Comparison of ENCODE assay signal across 10 cellular contexts in the genomic region with DNA sequence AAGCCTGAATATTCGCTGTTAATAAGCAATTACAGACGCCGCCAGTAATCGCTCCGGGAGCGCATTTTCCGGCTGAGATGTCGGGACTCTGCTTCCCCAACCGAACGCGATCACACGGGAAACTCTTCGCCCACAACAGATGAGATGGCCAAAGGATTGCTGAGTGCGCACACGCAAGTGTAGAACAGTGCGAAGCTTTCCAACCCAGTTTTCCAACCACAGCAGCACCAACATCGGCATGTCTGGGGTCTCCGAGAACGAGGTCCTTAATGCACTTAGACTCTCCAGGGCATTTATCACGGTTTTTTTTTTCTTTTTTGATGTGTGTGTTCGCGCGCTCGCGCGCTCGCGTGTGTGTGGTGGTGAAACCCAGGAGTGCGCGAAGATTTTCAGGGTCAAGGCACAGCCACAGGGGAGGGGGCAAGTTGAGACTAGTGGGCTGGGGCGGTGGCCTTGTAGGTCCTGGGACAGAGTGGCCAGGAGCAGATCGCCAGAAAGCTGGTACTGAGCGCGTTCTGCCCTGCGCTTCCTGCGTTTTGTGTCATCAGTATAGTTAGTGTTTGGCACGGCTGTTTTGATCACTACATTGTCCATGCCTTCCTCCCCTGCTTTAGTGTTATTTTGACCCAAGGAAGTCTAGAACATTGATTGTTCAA. TPM values are rescaled to one million over a fixed set of nuclear protein-coding genes. Genes with fewer than 3 reads are reported as not detected.
DNase-seq lines count a peak whose midpoint lies in the region; ATAC-seq lines count a peak whose summit lies in the region.
"Had no signal": no experiment of that assay in that cellular context is flagged by ENCODE, and none has a peak within 500 bp of the region (broad histone marks: within the 10 kb centered on the region; RNA-seq: fewer than 3 reads in every experiment).

No MANE protein-coding gene starts in this region.

- intact Hi-C loops in right cardiac atrium (cut with DNase I) = no loop called here

- H3K4me2 ChIP-seq in skeletal muscle satellite cell (ENCODE audit: low read length) = peak overlapping the region; percentile 66

- peaks cover 1% of the 10 kb centered on the region for H3K36me3 Mint-ChIP-seq in activated CD8-positive, alpha-beta memory T cell treated with anti-CD3 and anti-CD28 coated beads, Interleukin-2, amount 10 ng/mL, durations not matched to agents 7 days and 5 days
- H3K36me3 Mint-ChIP-seq in activated CD4-positive, alpha-beta memory T cell treated with anti-CD3 and anti-CD28 coated beads, Interleukin-2, amount 10 ng/mL, durations not matched to agents 7 days and 5 days (ENCODE audit: low read depth) = peaks cover 6% of the 10 kb centered on the region

- H3K36me3 ChIP-seq in skeletal muscle satellite cell (ENCODE audit: insufficient read depth, low read length) = no peaks in the 10 kb centered on the region
- H3K36me3 ChIP-seq: sigmoid colon had no signal

- H3K4me3 Mint-ChIP-seq in activated CD8-positive, alpha-beta memory T cell treated with anti-CD3 and anti-CD28 coated beads, Interleukin-2, amount 10 ng/mL, durations not matched to agents 7 days and 5 days = peak overlapping the region; percentile 81
- peak overlapping the region; percentile 84 for H3K4me3 Mint-ChIP-seq in activated CD4-positive, alpha-beta memory T cell treated with anti-CD3 and anti-CD28 coated beads, Interleukin-2, amount 10 ng/mL, durations not matched to agents 7 days and 5 days

- H3K4me3 ChIP-seq in right cardiac atrium (ENCODE audit: low read length) (peak overlapping the region; percentile 4), skeletal muscle satellite cell (ENCODE audit: low read length) (peak overlapping the region; percentile 29)

- H3K27me3 ChIP-seq in right cardiac atrium (ENCODE audit: control insufficient read depth, insufficient read depth) (no peaks in the 10 kb centered on the region), skeletal muscle satellite cell (ENCODE audit: control insufficient read depth, insufficient read depth, low read length) (peaks cover 96% of the 10 kb centered on the region)

- H3K4me1 Mint-ChIP-seq in activated CD8-positive, alpha-beta memory T cell treated with anti-CD3 and anti-CD28 coated beads, Interleukin-2, amount 10 ng/mL, durations not matched to agents 7 days and 5 days = peaks cover 45% of the 10 kb centered on the region
- H3K4me1 Mint-ChIP-seq in activated CD4-positive, alpha-beta memory T cell treated with anti-CD3 and anti-CD28 coated beads, Interleukin-2, amount 10 ng/mL, durations not matched to agents 7 days and 5 days = peaks cover 46% of the 10 kb centered on the region

- H3K4me1 ChIP-seq in right cardiac atrium (ENCODE audit: control insufficient read depth, insufficient read depth, low read length) (peaks cover 3% of the 10 kb centered on the region), skeletal muscle satellite cell (ENCODE audit: control insufficient read depth, insufficient read depth, low read length) (peaks cover 30% of the 10 kb centered on the region)

- H3K27ac ChIP-seq in right cardiac atrium (ENCODE audit: low read length) = no peak overlapping the region
- H3K27ac ChIP-seq: sigmoid colon had no signal

- no peak for DNase-seq in activated CD8-positive, alpha-beta memory T cell treated with anti-CD3 and anti-CD28 coated beads, Interleukin-2, amount 10 ng/mL, durations not matched to agents 7 days and 5 days
- DNase-seq in activated CD8-positive, alpha-beta memory T cell treated with anti-CD3 and anti-CD28 coated beads, Interleukin-2, amount 50 U/mL, for 4 hours = no peak
- DNase-seq in activated CD4-positive, alpha-beta memory T cell treated with anti-CD3 and anti-CD28 coated beads, Interleukin-2, amount 10 ng/mL, durations not matched to agents 7 days and 5 days = no peak
- DNase-seq in right cardiac atrium (no peak), midbrain (lab: John Stamatoyannopoulos, UW) (no peak), cortex of kidney (lab: John Stamatoyannopoulos, UW) (no peak)
- DNase-seq: activated CD8-positive, alpha-beta memory T cell treated with anti-CD3 and anti-CD28 coated beads, Interleukin-2, amount 50 U/mL, for 48 hours; sigmoid colon had no signal

- CTCF ChIA-PET in activated CD8-positive, alpha-beta memory T cell treated with anti-CD3 and anti-CD28 coated beads, Interleukin-2, amount 10 ng/mL, durations not matched to agents 7 days and 5 days (lab: Charles Lee) = interaction anchor here (0.8 to 9.6 kb wide), 7 partner anchors 11 to 603 kb away, joined by 3 to 82 read pairs (median 5); no protein-coding TSS in a partner anchor
- CTCF ChIA-PET in activated CD4-positive, alpha-beta memory T cell treated with anti-CD3 and anti-CD28 coated beads, Interleukin-2, amount 10 ng/mL, durations not matched to agents 7 days and 5 days (lab: Charles Lee) = interaction anchor here (0.6 to 5.4 kb wide), 11 partner anchors 9 to 612 kb away, joined by 3 to 109 read pairs (median 7); no protein-coding TSS in a partner anchor

- POLR2A ChIA-PET in activated CD4-positive, alpha-beta memory T cell treated with anti-CD3 and anti-CD28 coated beads, Interleukin-2, amount 10 ng/mL, durations not matched to agents 7 days and 5 days (lab: Charles Lee) = interaction anchor here (1.1 to 5.3 kb wide), 3 partner anchors 11 to 563 kb away, joined by 3 to 35 read pairs (median 7); no protein-coding TSS in a partner anchor

- no peaks in the 10 kb centered on the region for H3K9me3 Mint-ChIP-seq in activated CD8-positive, alpha-beta memory T cell treated with anti-CD3 and anti-CD28 coated beads, Interleukin-2, amount 10 ng/mL, durations not matched to agents 7 days and 5 days (ENCODE audit: low read depth)
- H3K9me3 Mint-ChIP-seq in activated CD4-positive, alpha-beta memory T cell treated with anti-CD3 and anti-CD28 coated beads, Interleukin-2, amount 10 ng/mL, durations not matched to agents 7 days and 5 days = no peaks in the 10 kb centered on the region

- peaks cover 64% of the 10 kb centered on the region for H3K27me3 Mint-ChIP-seq in activated CD8-positive, alpha-beta memory T cell treated with anti-CD3 and anti-CD28 coated beads, Interleukin-2, amount 10 ng/mL, durations not matched to agents 7 days and 5 days
- H3K27me3 Mint-ChIP-seq in activated CD4-positive, alpha-beta memory T cell treated with anti-CD3 and anti-CD28 coated beads, Interleukin-2, amount 10 ng/mL, durations not matched to agents 7 days and 5 days = peaks cover 87% of the 10 kb centered on the region

- peak overlapping the region; percentile 42 for H3K27ac Mint-ChIP-seq in activated CD8-positive, alpha-beta memory T cell treated with anti-CD3 and anti-CD28 coated beads, Interleukin-2, amount 10 ng/mL, durations not matched to agents 7 days and 5 days
- no peak overlapping the region for H3K27ac Mint-ChIP-seq in activated CD4-positive, alpha-beta memory T cell treated with anti-CD3 and anti-CD28 coated beads, Interleukin-2, amount 10 ng/mL, durations not matched to agents 7 days and 5 days

- ATAC-seq in activated CD8-positive, alpha-beta memory T cell treated with anti-CD3 and anti-CD28 coated beads, Interleukin-2, amount 10 ng/mL, durations not matched to agents 7 days and 5 days = no peak
- ATAC-seq in right cardiac atrium = no peak
- no peak for ATAC-seq in HG03571 (IDR thresholded peaks at IDR 0.05; ENCODE audit: unreplicated experiment)

- no peaks in the 10 kb centered on the region for H3K9me3 ChIP-seq in right cardiac atrium (ENCODE audit: control insufficient read depth, low read length)
- H3K9me3 ChIP-seq in skeletal muscle satellite cell (replicated peaks; ENCODE audit: low read length) = no peaks in the 10 kb centered on the region
- H3K9me3 ChIP-seq: sigmoid colon had no signal

- H3K9ac ChIP-seq in skeletal muscle satellite cell (ENCODE audit: low read depth, low read length) = no peak overlapping the region

- 5% methylated on average over 37 of the region's 37 CpGs for WGBS in right cardiac atrium

RNA-seq across cellular contexts. Expression of gene EOMES, which starts 1.8 kb away (rescaled TPM):
- total RNA-seq in activated CD8-positive, alpha-beta memory T cell treated with anti-CD3 and anti-CD28 coated beads, Interleukin-2, amount 10 ng/mL, durations not matched to agents 7 days and 5 days = 10 to 100 TPM in 1 of 2 experiments, 1 to 10 TPM in 1; 7.3 to 12.5 TPM
- total RNA-seq in activated CD4-positive, alpha-beta memory T cell treated with anti-CD3 and anti-CD28 coated beads, Interleukin-2, amount 10 ng/mL, durations not matched to agents 7 days and 5 days = 1 to 10 TPM; 4.6 to 5.6 TPM
- total RNA-seq in right cardiac atrium = under 1 TPM in 3 of 4 donors, not detected in 1; 0.17 to 0.29 (median 0.17) TPM
- polyA plus RNA-seq in right cardiac atrium = 0.09 TPM
- total RNA-seq in skeletal muscle satellite cell (2012; rRNA removed) = under 0.01 TPM in 1 of 2 replicates, not detected in the other
- total RNA-seq: sigmoid colon had no signal

Comparison
In these comparisons a context has a peak if more than half of its experiments do, and no peak if none do; other contexts are left out.
1. RNA of gene EOMES, which starts 1.8 kb away (total RNA-seq): 7.3 to 12.5 TPM in activated CD8-positive, alpha-beta memory T cell treated with anti-CD3 and anti-CD28 coated beads, Interleukin-2, amount 10 ng/mL, durations not matched to agents 7 days and 5 days and 4.6 to 5.6 TPM in activated CD4-positive, alpha-beta memory T cell treated with anti-CD3 and anti-CD28 coated beads, Interleukin-2, amount 10 ng/mL, durations not matched to agents 7 days and 5 days; 0.17 to 0.29 TPM in right cardiac atrium; every median in the first group is over 4 times any median in the second.